In genomic region chr2:9018109-9018508, GRCh38 we compare ENCODE assay signal across 24 cellular contexts.
"Had no signal": no experiment of that assay in that cellular context is flagged by ENCODE, and none has a peak within 500 bp of the region (broad histone marks: within the 10 kb centered on the region; RNA-seq: fewer than 3 reads in every experiment).

No MANE protein-coding gene starts in this region.

- ATAC-seq: natural killer cell; sciatic nerve; stimulated activated memory B cell treated with anti-CD40 and anti-IgM and Interleukin-4, amounts not matched to agents 10 μg/mL and 1 μg/mL and 100 μg/mL, for 72 hours had no signal

- H3K4me3 Mint-ChIP-seq: immature natural killer cell; memory B cell; natural killer cell; stimulated activated memory B cell treated with anti-CD40 and anti-IgM and Interleukin-4, amounts not matched to agents 10 μg/mL and 1 μg/mL and 100 μg/mL, for 72 hours; T-helper 1 cell treated with Interleukin-12 subunit alpha and Interleukin-12 subunit beta and Interleukin-4 antibody, amounts not matched to agents 30 μg/mL and 1 μg/mL, for 36 hours; type B pancreatic cell had no signal

- H3K27me3 ChIP-seq: breast epithelium, neutrophil, testis had no signal

- H3K4me3 ChIP-seq: breast epithelium, coronary artery, left ventricle myocardium inferior, spleen, testis had no signal

- FAIRE-seq: astrocyte, endometrium had no signal

- H3K27ac ChIP-seq: breast epithelium, coronary artery, left ventricle myocardium inferior, neutrophil, testis had no signal

- H3K27ac Mint-ChIP-seq: immature natural killer cell; memory B cell; natural killer cell; stimulated activated memory B cell treated with anti-CD40 and anti-IgM and Interleukin-4, amounts not matched to agents 10 μg/mL and 1 μg/mL and 100 μg/mL, for 72 hours; T-helper 1 cell treated with Interleukin-12 subunit alpha and Interleukin-12 subunit beta and Interleukin-4 antibody, amounts not matched to agents 30 μg/mL and 1 μg/mL, for 36 hours; type B pancreatic cell had no signal

- H3K4me1 Mint-ChIP-seq: immature natural killer cell; memory B cell; natural killer cell; stimulated activated memory B cell treated with anti-CD40 and anti-IgM and Interleukin-4, amounts not matched to agents 10 μg/mL and 1 μg/mL and 100 μg/mL, for 72 hours had no signal

- H3K4me1 ChIP-seq: breast epithelium, left ventricle myocardium inferior, spleen, testis had no signal

- H3K36me3 ChIP-seq: breast epithelium, left ventricle myocardium inferior, neutrophil, spleen had no signal

- H3K27me3 Mint-ChIP-seq: type B pancreatic cell had no signal

- DNase-seq: activated CD4-positive, CD25-positive, alpha-beta regulatory T cell treated with anti-CD3 and anti-CD28 coated beads, Interleukin-2, amount 50 U/mL, for 72 hours; activated CD8-positive, alpha-beta memory T cell treated with anti-CD3 and anti-CD28 coated beads for 24 hours; activated CD8-positive, alpha-beta memory T cell treated with anti-CD3 and anti-CD28 coated beads, Interleukin-2, amount 50 U/mL, for 48 hours; activated effector memory CD4-positive, alpha-beta T cell treated with Interleukin-2 at 50 U/mL for 16 hours; activated naive CD4-positive, alpha-beta T cell treated with anti-CD3 and anti-CD28 coated beads, Interleukin-2, amount 50 U/mL, for 16 hours; activated T-cell treated with anti-CD3 and anti-CD28 coated beads, Interleukin-2, amount 50 U/mL, for 48 hours; erythroblast; immature natural killer cell; kidney glomerular epithelial cell; left ventricle myocardium inferior; natural killer cell; spleen; stimulated activated CD4-positive, alpha-beta T cell treated with anti-CD3 and anti-CD28 coated beads, Interleukin-4, amount 100 ng/mL, for 4 hours; testis had no signal

- H3K9me3 Mint-ChIP-seq: immature natural killer cell; memory B cell; natural killer cell; stimulated activated memory B cell treated with anti-CD40 and anti-IgM and Interleukin-4, amounts not matched to agents 10 μg/mL and 1 μg/mL and 100 μg/mL, for 72 hours; T-helper 1 cell treated with Interleukin-12 subunit alpha and Interleukin-12 subunit beta and Interleukin-4 antibody, amounts not matched to agents 30 μg/mL and 1 μg/mL, for 36 hours; type B pancreatic cell had no signal

- H3K9me3 ChIP-seq: breast epithelium, left ventricle myocardium inferior, neutrophil, spleen, testis had no signal

- H3K36me3 Mint-ChIP-seq: immature natural killer cell; memory B cell; natural killer cell; stimulated activated memory B cell treated with anti-CD40 and anti-IgM and Interleukin-4, amounts not matched to agents 10 μg/mL and 1 μg/mL and 100 μg/mL, for 72 hours; type B pancreatic cell had no signal
